15 cellular contexts compared by ENCODE assay signal in the genomic region with DNA sequence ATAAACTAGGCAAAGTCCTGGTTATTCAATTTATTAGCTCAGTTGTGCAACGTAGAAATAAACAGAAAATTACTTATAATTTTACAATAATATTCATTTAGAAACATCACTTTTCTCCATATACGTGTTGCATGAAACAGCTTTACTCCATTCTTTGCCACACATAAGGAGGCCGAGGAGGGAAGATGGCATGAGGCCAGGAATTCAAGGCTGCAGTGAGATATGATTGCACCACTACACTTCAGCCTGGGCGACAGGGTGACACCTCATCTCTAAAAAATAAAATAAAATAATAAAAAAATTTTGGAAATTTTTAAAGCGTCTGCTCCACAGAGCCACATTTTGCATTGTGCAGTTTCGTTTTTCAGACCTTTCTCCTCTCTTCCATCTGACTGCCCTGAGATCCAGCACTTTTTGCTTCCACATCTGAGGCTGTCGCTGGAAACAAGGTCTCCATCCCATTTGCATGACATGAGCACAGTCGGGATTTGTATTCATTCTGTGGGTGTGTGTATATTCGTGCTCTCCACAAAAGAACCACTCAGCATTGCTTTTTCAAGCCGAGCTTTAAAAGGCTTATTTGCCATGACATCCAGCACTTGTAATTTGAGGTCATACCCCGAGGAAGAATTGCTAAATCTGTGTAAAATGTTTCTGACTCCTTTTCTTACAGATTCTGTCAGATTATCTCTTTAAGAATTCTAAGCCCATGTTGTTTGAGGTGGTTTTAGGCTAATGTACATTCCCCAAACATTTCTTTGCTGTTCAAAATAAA.
DNase-seq lines count a peak whose midpoint lies in the region; ATAC-seq and TF ChIP-seq lines count a peak whose summit lies in the region.
"Had no signal": no experiment of that assay in that cellular context is flagged by ENCODE, and none has a peak within 500 bp of the region (broad histone marks: within the 10 kb centered on the region; RNA-seq: fewer than 3 reads in every experiment).

No MANE protein-coding gene starts in this region.

- WGBS in sigmoid colon, 2 donors: 38 to 57% methylated on average over 11 of the region's 11 CpGs

- H3K27ac ChIP-seq in HEK293 (ENCODE audit: extremely low read depth, low read depth, low read length) (no peak overlapping the region), sigmoid colon (no peak overlapping the region)

- POLR2A ChIA-PET in HEK293 (lab: Yijun Ruan, JAX): interaction anchor here (1.0 kb wide), 1 partner anchor 29 kb away, joined by 6 read pairs; no protein-coding TSS in a partner anchor

- no peak for TF ChIP-seq POLR2A in sigmoid colon (IDR thresholded peaks at IDR 0.05)

- peak; percentile 55 for DNase-seq in NCI-H748 (lab: John Stamatoyannopoulos, UW; ENCODE audit: unreplicated experiment)
- DNase-seq in fibroblast of villous mesenchyme (ENCODE audit: low read depth): peak; percentile 61
- DNase-seq in sigmoid colon: peak; percentile 43
- DNase-seq in stimulated activated CD8-positive, alpha-beta memory T cell treated with anti-CD3 and anti-CD28 coated beads, Interleukin-4, amount 100 ng/mL, for 48 hours: no peak
- DNase-seq: activated CD4-positive, alpha-beta T cell treated with anti-CD3 and anti-CD28 coated beads for 48 hours; activated gamma-delta T cell treated with Interleukin-2 at 50 U/mL for 16 hours; BE2C; Calu3; H9; NCI-H2029; NCI-H774; stimulated activated CD4-positive, alpha-beta T cell treated with anti-CD3 and anti-CD28 coated beads, Interleukin-4, amount 100 ng/mL, for 1 hour had no signal

- H3K4me3 ChIP-seq in HEK293 (ENCODE audit: low read depth, low read length) (no peak overlapping the region), fibroblast of villous mesenchyme (ENCODE audit: low read depth, low read length) (no peak overlapping the region), sigmoid colon (no peak overlapping the region)

- no peak for TF ChIP-seq EP300 in sigmoid colon (IDR thresholded peaks at IDR 0.05)

- peaks cover 0 to 5% (median 0%) of the 10 kb centered on the region in 3 donors for H3K27me3 ChIP-seq in sigmoid colon
- H3K27me3 ChIP-seq: BE2C had no signal

- TF ChIP-seq CTCF in HEK293 (tag by site-specific recombination; IDR thresholded peaks at IDR 0.05) (no peak), fibroblast of villous mesenchyme (IDR thresholded peaks at IDR 0.05; ENCODE audit: insufficient read depth, low read depth, low read length) (no peak), sigmoid colon (IDR thresholded peaks at IDR 0.05) (no peak)

- ATAC-seq in GM21526 (IDR thresholded peaks at IDR 0.05; ENCODE audit: low FRiP score, unreplicated experiment): no peak
- ATAC-seq in SK-N-SH treated with all-trans-retinoic acid at 6 μM for 48 hours: no peak

- intact Hi-C loops in sigmoid colon (cut with DNase I): no loop called here

- H3K36me3 ChIP-seq in HEK293 (ENCODE audit: control insufficient read depth in 2 of 2, insufficient read depth in 1 of 2, low read length in 2 of 2) (no peaks in the 10 kb centered on the region), sigmoid colon (no peaks in the 10 kb centered on the region)
- H3K36me3 ChIP-seq: BE2C had no signal

- CTCF ChIA-PET in HEK293 (lab: Yijun Ruan, JAX): interaction anchor here (0.6 to 1.7 kb wide), 6 partner anchors 11 to 168 kb away, joined by 3 to 4 read pairs (median 3); no protein-coding TSS in a partner anchor

- H3K4me1 ChIP-seq in HEK293 (ENCODE audit: control insufficient read depth, insufficient read depth, low read length): peaks cover 11% of the 10 kb centered on the region
- no peaks in the 10 kb centered on the region for H3K4me1 ChIP-seq in sigmoid colon
- H3K4me1 ChIP-seq: BE2C had no signal

- H3K9me3 ChIP-seq in HEK293 (ENCODE audit: control insufficient read depth, insufficient read depth, low read depth, low read length): no peaks in the 10 kb centered on the region
- no peaks in the 10 kb centered on the region for H3K9me3 ChIP-seq in sigmoid colon
- H3K9me3 ChIP-seq: BE2C had no signal

TF ChIP-seq in HEK293, 187 proteins besides CTCF, POLR2A, EP300 and RAD21 (continues in another document):
- no peak for TF ChIP-seq KLF10 (tag by site-specific recombination; IDR thresholded peaks at IDR 0.05)
- TF ChIP-seq ZNF654 (tag by site-specific recombination; IDR thresholded peaks at IDR 0.05; ENCODE audit: low read depth): no peak
- TF ChIP-seq ZNF645 (tag by site-specific recombination; IDR thresholded peaks at IDR 0.05): no peak
- no peak for TF ChIP-seq ZNF18 (tag by site-specific recombination; IDR thresholded peaks at IDR 0.05)
- TF ChIP-seq ZNF707 (tag by site-specific recombination; IDR thresholded peaks at IDR 0.05): no peak
- no peak for TF ChIP-seq ZNF174 (tag by site-specific recombination; IDR thresholded peaks at IDR 0.05)
- TF ChIP-seq YY2 (tag by site-specific recombination; IDR thresholded peaks at IDR 0.05): no peak
- TF ChIP-seq ZNF140 (tag by site-specific recombination; IDR thresholded peaks at IDR 0.05): no peak
- peak; percentile 40; the same call in 1 of the 2 replicates for TF ChIP-seq SCRT2 (tag by site-specific recombination; IDR thresholded peaks at IDR 0.05)

TF ChIP-seq in SK-N-SH treated with all-trans-retinoic acid at 6 μM for 48 hours, 23 proteins besides CTCF, POLR2A, EP300 and RAD21:
- no peak for TF ChIP-seq ZNF8 (CRISPR knock-in tag; IDR thresholded peaks at IDR 0.05)
